ENCODE assay signal across 12 cellular contexts in genomic region chr6:85364354-85364753, GRCh38.
DNase-seq lines count a peak whose midpoint lies in the region; ATAC-seq, FAIRE-seq and TF ChIP-seq lines count a peak whose summit lies in the region.
"Had no signal": no experiment of that assay in that cellular context is flagged by ENCODE, and none has a peak within 500 bp of the region (broad histone marks: within the 10 kb centered on the region; RNA-seq: fewer than 3 reads in every experiment).

No MANE protein-coding gene starts in this region.

- H3K9me3 ChIP-seq in keratinocyte (ENCODE audit: control insufficient read depth, low read depth, low read length) (no peaks in the 10 kb centered on the region), left lung (no peaks in the 10 kb centered on the region), lower lobe of right lung (no peaks in the 10 kb centered on the region), endodermal cell (ENCODE audit: control insufficient read depth, low read length) (no peaks in the 10 kb centered on the region)

- H3K9me1 ChIP-seq in keratinocyte (ENCODE audit: control insufficient read depth, extremely low read depth, insufficient read depth, low read length): no peaks in the 10 kb centered on the region

- H3K36me3 Mint-ChIP-seq in natural killer cell (no peaks in the 10 kb centered on the region), endodermal cell (ENCODE audit: low read depth) (no peaks in the 10 kb centered on the region)

- ATAC-seq in GM18502 (IDR thresholded peaks at IDR 0.05; ENCODE audit: poor library complexity, unreplicated experiment) (peak; percentile 86), HG02885 (IDR thresholded peaks at IDR 0.05; ENCODE audit: poor library complexity, unreplicated experiment) (peak; percentile 47), natural killer cell (no peak), left lung (no peak), lower lobe of right lung (no peak)

- H3K9ac ChIP-seq in keratinocyte (ENCODE audit: control insufficient read depth, extremely low read depth, insufficient read depth, low read length) (no peak overlapping the region), endodermal cell (ENCODE audit: extremely low read depth, low read length, poor library complexity, severe bottlenecking) (no peak overlapping the region)

- H3K27me3 Mint-ChIP-seq in natural killer cell (ENCODE audit: low read depth in 2 of 2) (peaks cover 11 to 15% of the 10 kb centered on the region in 2 donors), endodermal cell (ENCODE audit: insufficient read depth) (peaks cover 7% of the 10 kb centered on the region)

- no peak overlapping the region for H3K4me3 Mint-ChIP-seq in natural killer cell
- H3K4me3 Mint-ChIP-seq in endodermal cell: no peak overlapping the region

- peak overlapping the region in 1 of 3 experiments; percentile 2 for H3K4me3 ChIP-seq in keratinocyte (ENCODE audit: control insufficient read depth in 2 of 3, extremely low read depth in 1 of 3, insufficient read depth in 2 of 3, low read depth in 1 of 3, low read length in 3 of 3)
- no peak overlapping the region for H3K4me3 ChIP-seq in left lung
- no peak overlapping the region for H3K4me3 ChIP-seq in lower lobe of right lung
- no peak overlapping the region for H3K4me3 ChIP-seq in endodermal cell (ENCODE audit: low read length)

- intact Hi-C loops in natural killer cell (cut with micrococcal nuclease) (no loop called here), left lung (cut with DNase I) (no loop called here), lower lobe of right lung (cut with DNase I) (no loop called here)

- H2AFZ ChIP-seq in keratinocyte (ENCODE audit: control insufficient read depth, low read length): peak overlapping the region; percentile 30

- DNase-seq in SW 1271 (lab: John Stamatoyannopoulos, UW): peak; percentile 74 to 84
- DNase-seq in keratinocyte (ENCODE audit: low read depth, low spot score): peak; percentile 36
- DNase-seq in natural killer cell: no peak
- DNase-seq in left lung: no peak
- no peak for DNase-seq in lower lobe of right lung
- no peak for DNase-seq in endodermal cell
- DNase-seq: anterior cingulate cortex, hippocampal formation, NCI-H748 treated with DMSO at 0.1 percent for 48 hours had no signal

- TF ChIP-seq CTCF in keratinocyte (optimal IDR thresholded peaks at IDR 0.05 in 1 of 3, IDR thresholded peaks at IDR 0.05 in 1 of 3, conservative IDR thresholded peaks at IDR 0.05 in 1 of 3; ENCODE audit: extremely low read depth in 1 of 3, insufficient read depth in 2 of 3, low read length in 3 of 3) (no peak), natural killer cell (IDR thresholded peaks at IDR 0.05) (no peak), left lung (IDR thresholded peaks at IDR 0.05) (no peak), lower lobe of right lung (IDR thresholded peaks at IDR 0.05) (no peak), endodermal cell (conservative IDR thresholded peaks at IDR 0.05) (no peak)

- H3K4me1 Mint-ChIP-seq in natural killer cell (no peaks in the 10 kb centered on the region), endodermal cell (no peaks in the 10 kb centered on the region)

- peaks cover 42% of the 10 kb centered on the region for H3K4me1 ChIP-seq in keratinocyte (ENCODE audit: control insufficient read depth, extremely low read depth, insufficient read depth, low read length)
- peaks cover 0 to 5% of the 10 kb centered on the region in 2 donors for H3K4me1 ChIP-seq in left lung
- no peaks in the 10 kb centered on the region for H3K4me1 ChIP-seq in lower lobe of right lung
- no peaks in the 10 kb centered on the region for H3K4me1 ChIP-seq in endodermal cell (ENCODE audit: control insufficient read depth, insufficient read depth, low read length)

- peak; percentile 82 for FAIRE-seq in keratinocyte (lab: Jason Lieb, UNC)

- H3K27ac Mint-ChIP-seq in natural killer cell (no peak overlapping the region), endodermal cell (no peak overlapping the region)

- H3K9me3 Mint-ChIP-seq in natural killer cell (no peaks in the 10 kb centered on the region), endodermal cell (no peaks in the 10 kb centered on the region)

- no peaks in the 10 kb centered on the region for H4K20me1 ChIP-seq in keratinocyte (ENCODE audit: control insufficient read depth, extremely low read depth, insufficient read depth, low read length)

- WGBS in endodermal cell (ENCODE audit: insufficient coverage in 1 of 2, insufficient read length in 1 of 2), 2 experiments: 86 to 100% methylated on average over 1 to 2 of the region's 2 CpGs

- dilution Hi-C loops in keratinocyte (cut with MboI; ENCODE audit: extremely low pct_ligation_motif_present, low sequenced_read_pairs): loop anchor here (25.0 kb wide), 1 partner anchor 123 kb away; no protein-coding TSS in a partner anchor

- H3K27ac ChIP-seq in keratinocyte (ENCODE audit: control insufficient read depth, insufficient read depth, low read length) (peak overlapping the region; percentile 55), left lung (no peak overlapping the region), lower lobe of right lung (no peak overlapping the region), endodermal cell (ENCODE audit: low read depth, low read length) (no peak overlapping the region)
- H3K27ac ChIP-seq: VCaP had no signal

- peak overlapping the region; percentile 55 for H3K4me2 ChIP-seq in keratinocyte (ENCODE audit: control insufficient read depth, extremely low read depth, insufficient read depth, low read depth, low read length)

- H3K36me3 ChIP-seq in keratinocyte (ENCODE audit: control insufficient read depth in 2 of 2, extremely low read depth in 1 of 2, insufficient read depth in 2 of 2, low read length in 2 of 2) (no peaks in the 10 kb centered on the region), left lung (no peaks in the 10 kb centered on the region), lower lobe of right lung (no peaks in the 10 kb centered on the region), endodermal cell (ENCODE audit: control insufficient read depth, insufficient read depth, low read length) (no peaks in the 10 kb centered on the region)

- H3K79me2 ChIP-seq in keratinocyte (ENCODE audit: control insufficient read depth, insufficient read depth, low read length): no peaks in the 10 kb centered on the region

- H3K27me3 ChIP-seq in keratinocyte (ENCODE audit: control insufficient read depth, extremely low read depth, insufficient read depth, low read length): no peaks in the 10 kb centered on the region
- no peaks in the 10 kb centered on the region for H3K27me3 ChIP-seq in left lung
- no peaks in the 10 kb centered on the region for H3K27me3 ChIP-seq in lower lobe of right lung (ENCODE audit: low read depth)
- no peaks in the 10 kb centered on the region for H3K27me3 ChIP-seq in endodermal cell (ENCODE audit: control insufficient read depth, insufficient read depth, low read length, poor library complexity, severe bottlenecking)

Comparison
In these comparisons a context has a peak if more than half of its experiments do, and no peak if none do; other contexts are left out.
1. ATAC-seq: peak in GM18502 (single experiment) and HG02885 (single experiment); none in natural killer cell (0 of 3), left lung (single experiment) and lower lobe of right lung (0 of 2).
2. DNase-seq: peak in SW 1271 (2 of 2) and keratinocyte (single experiment); none in natural killer cell (single experiment), left lung (0 of 2), lower lobe of right lung (single experiment) and endodermal cell (single experiment).